Comparison of ENCODE assay signal across 8 cellular contexts in the genomic region with DNA sequence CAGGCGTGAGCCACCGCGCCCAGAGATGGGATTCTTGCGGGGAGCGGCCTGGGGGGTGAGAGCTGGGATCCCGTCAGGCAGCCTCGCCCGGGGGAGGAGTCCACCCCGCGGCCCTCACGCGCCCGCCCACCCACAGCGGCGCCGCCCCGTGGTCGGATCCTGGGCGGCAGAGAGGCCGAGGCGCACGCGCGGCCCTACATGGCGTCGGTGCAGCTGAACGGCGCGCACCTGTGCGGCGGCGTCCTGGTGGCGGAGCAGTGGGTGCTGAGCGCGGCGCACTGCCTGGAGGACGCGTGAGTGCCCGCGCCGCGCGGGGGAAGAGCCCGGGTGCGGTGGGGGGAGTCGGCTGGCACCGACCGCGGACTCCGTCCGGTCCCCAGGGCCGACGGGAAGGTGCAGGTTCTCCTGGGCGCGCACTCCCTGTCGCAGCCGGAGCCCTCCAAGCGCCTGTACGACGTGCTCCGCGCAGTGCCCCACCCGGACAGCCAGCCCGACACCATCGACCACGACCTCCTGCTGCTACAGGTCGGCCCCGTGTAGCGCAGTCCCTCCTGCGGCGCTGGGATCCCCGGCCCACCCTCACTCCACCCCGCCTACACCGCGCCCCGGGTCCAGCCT. TPM values are rescaled to one million over a fixed set of nuclear protein-coding genes. Genes with fewer than 3 reads are reported as not detected.
DNase-seq lines count a peak whose midpoint lies in the region; ATAC-seq and TF ChIP-seq lines count a peak whose summit lies in the region.

No MANE protein-coding gene starts in this region.

- H3K36me3 ChIP-seq in BLaER1 treated with 17β-estradiol and CSF1 and Interleukin-3, amounts not matched to agents 10 nM and 100 nM, result 0 out of 22 replicates have a peak, but pooled peaks cover 0 to 4% (median 0%) of the 10 kb centered on the region in 11 experiments
- H3K36me3 ChIP-seq in H7 (replicated peaks; ENCODE audit: control insufficient read depth, insufficient read depth, low read length) (no peaks in the 10 kb centered on the region), RWPE2 (ENCODE audit: low read depth) (no peaks in the 10 kb centered on the region), hepatocyte (replicated peaks; ENCODE audit: insufficient read depth, low read depth) (no peaks in the 10 kb centered on the region), smooth muscle cell (ENCODE audit: low read depth) (no peaks in the 10 kb centered on the region)

- H3K4me1 Mint-ChIP-seq in activated naive CD8-positive, alpha-beta T cell treated with anti-CD3 and anti-CD28 coated beads for 36 hours, result peaks cover 10% of the 10 kb centered on the region

- H3K4me3 ChIP-seq in BLaER1 treated with 17β-estradiol and CSF1 and Interleukin-3, amounts not matched to agents 10 nM and 100 nM, result peak overlapping the region in 9 of 10 experiments; percentile 25 to 65 (median 43); a peak in 14 of 20 replicates
- peak overlapping the region; percentile 52 for H3K4me3 ChIP-seq in H7 (ENCODE audit: insufficient read depth, low read depth, low read length)
- peak overlapping the region; percentile 29 for H3K4me3 ChIP-seq in RWPE2 (ENCODE audit: severe bottlenecking)
- H3K4me3 ChIP-seq in hepatocyte, result peak overlapping the region; percentile 14
- peak overlapping the region; percentile 21 for H3K4me3 ChIP-seq in smooth muscle cell

- peaks cover 21% of the 10 kb centered on the region for H3K27me3 Mint-ChIP-seq in activated naive CD8-positive, alpha-beta T cell treated with anti-CD3 and anti-CD28 coated beads for 36 hours

- peak; percentile 1 for TF ChIP-seq CTCF in RWPE2 (IDR thresholded peaks at IDR 0.05; ENCODE audit: poor library complexity, severe bottlenecking)
- TF ChIP-seq CTCF in hepatocyte (IDR thresholded peaks at IDR 0.05; ENCODE audit: poor library complexity), result peak; percentile 22
- no peak for TF ChIP-seq CTCF in smooth muscle cell (IDR thresholded peaks at IDR 0.05; ENCODE audit: borderline replicate concordance, insufficient read depth, poor library complexity, severe bottlenecking)

- H4K20me1 ChIP-seq in BLaER1 treated with 17β-estradiol and CSF1 and Interleukin-3, amounts not matched to agents 10 nM and 100 nM, result peaks cover 0 to 21% (median 0%) of the 10 kb centered on the region in 11 experiments; a peak in 9 of 22 replicates
- H4K20me1 ChIP-seq in hepatocyte (ENCODE audit: insufficient read depth, poor library complexity, severe bottlenecking), result no peaks in the 10 kb centered on the region
- H4K20me1 ChIP-seq in smooth muscle cell (ENCODE audit: low read depth), result no peaks in the 10 kb centered on the region

- H3K79me2 ChIP-seq in hepatocyte (no peaks in the 10 kb centered on the region), smooth muscle cell (ENCODE audit: low read depth) (no peaks in the 10 kb centered on the region)

- 1% methylated on average over 22 of the region's 76 CpGs for WGBS in hepatocyte (ENCODE audit: low lambda C conversion rate, missing lambda C conversion rate)
- WGBS in smooth muscle cell (ENCODE audit: low lambda C conversion rate), result 7% methylated on average over 11 of the region's 76 CpGs

- no peaks in the 10 kb centered on the region for H3K36me3 Mint-ChIP-seq in activated naive CD8-positive, alpha-beta T cell treated with anti-CD3 and anti-CD28 coated beads for 36 hours

- ATAC-seq in RWPE2 (ENCODE audit: low read depth) (peak; percentile 66), HG02885 (IDR thresholded peaks at IDR 0.05; ENCODE audit: poor library complexity, unreplicated experiment) (no peak), HG03460 (IDR thresholded peaks at IDR 0.05; ENCODE audit: unreplicated experiment) (no peak)

- peak; percentile 88 for DNase-seq in H7
- no peak for DNase-seq in RWPE2 (ENCODE audit: low spot score)
- peak; percentile 77 for DNase-seq in activated naive CD8-positive, alpha-beta T cell treated with anti-CD3 and anti-CD28 coated beads for 36 hours
- DNase-seq in hepatocyte (ENCODE audit: low spot score), result peak; percentile 93
- no peak for DNase-seq in smooth muscle cell (lab: John Stamatoyannopoulos, UW; ENCODE audit: unreplicated experiment)

- no peaks in the 10 kb centered on the region for H3K9me3 Mint-ChIP-seq in activated naive CD8-positive, alpha-beta T cell treated with anti-CD3 and anti-CD28 coated beads for 36 hours

- H3K27me3 ChIP-seq in BLaER1 treated with 17β-estradiol and CSF1 and Interleukin-3, amounts not matched to agents 10 nM and 100 nM, result peaks cover 30 to 61% (median 57%) of the 10 kb centered on the region in 11 experiments
- H3K27me3 ChIP-seq in H7 (ENCODE audit: control insufficient read depth, insufficient read depth, low read length) (peaks cover 28% of the 10 kb centered on the region), RWPE2 (ENCODE audit: insufficient read depth, poor library complexity, severe bottlenecking) (peaks cover 6% of the 10 kb centered on the region), hepatocyte (no peaks in the 10 kb centered on the region), smooth muscle cell (ENCODE audit: low read depth) (peaks cover 33% of the 10 kb centered on the region)

- H3K4me1 ChIP-seq in BLaER1 treated with 17β-estradiol and CSF1 and Interleukin-3, amounts not matched to agents 10 nM and 100 nM, result peaks cover 31 to 60% (median 42%) of the 10 kb centered on the region in 10 experiments
- H3K4me1 ChIP-seq in RWPE2 (ENCODE audit: insufficient read depth, poor library complexity, severe bottlenecking), result peaks cover 3% of the 10 kb centered on the region
- peaks cover 5% of the 10 kb centered on the region for H3K4me1 ChIP-seq in hepatocyte (ENCODE audit: insufficient read depth)
- H3K4me1 ChIP-seq in smooth muscle cell (ENCODE audit: low read depth), result no peaks in the 10 kb centered on the region

- peaks cover 0 to 5% (median 0%) of the 10 kb centered on the region in 11 experiments; a peak in 1 of 22 replicates for H3K9me3 ChIP-seq in BLaER1 treated with 17β-estradiol and CSF1 and Interleukin-3, amounts not matched to agents 10 nM and 100 nM (replicated peaks in 1 of 11)
- H3K9me3 ChIP-seq in RWPE2 (ENCODE audit: severe bottlenecking) (no peaks in the 10 kb centered on the region), hepatocyte (ENCODE audit: low read depth) (no peaks in the 10 kb centered on the region), smooth muscle cell (replicated peaks; ENCODE audit: low read depth) (no peaks in the 10 kb centered on the region)

- H2AFZ ChIP-seq in hepatocyte (peak overlapping the region; percentile 25), smooth muscle cell (ENCODE audit: low read depth) (no peak overlapping the region)

- peak overlapping the region; percentile 39 to 84 (median 69); a peak in 19 of 22 replicates for H3K4me2 ChIP-seq in BLaER1 treated with 17β-estradiol and CSF1 and Interleukin-3, amounts not matched to agents 10 nM and 100 nM
- H3K4me2 ChIP-seq in hepatocyte (peak overlapping the region; percentile 84), smooth muscle cell (peak overlapping the region; percentile 68)

- H3F3A ChIP-seq in smooth muscle cell (ENCODE audit: low read depth), result no peaks in the 10 kb centered on the region

- H3K9ac ChIP-seq in BLaER1 treated with 17β-estradiol and CSF1 and Interleukin-3, amounts not matched to agents 10 nM and 100 nM, result peak overlapping the region in 1 of 11 experiments; percentile 10; a peak in 3 of 22 replicates
- no peak overlapping the region for H3K9ac ChIP-seq in smooth muscle cell (ENCODE audit: low read depth)

- peak overlapping the region; percentile 34 for H3K4me3 Mint-ChIP-seq in activated naive CD8-positive, alpha-beta T cell treated with anti-CD3 and anti-CD28 coated beads for 36 hours

- H3K9me2 ChIP-seq in hepatocyte (replicated peaks; ENCODE audit: insufficient read depth), result no peaks in the 10 kb centered on the region

- H3K27ac Mint-ChIP-seq in activated naive CD8-positive, alpha-beta T cell treated with anti-CD3 and anti-CD28 coated beads for 36 hours, result no peak overlapping the region

- H3K27ac ChIP-seq in BLaER1 treated with 17β-estradiol and CSF1 and Interleukin-3, amounts not matched to agents 10 nM and 100 nM, result no peak overlapping the region
- H3K27ac ChIP-seq in RWPE2 (ENCODE audit: poor library complexity, severe bottlenecking), result no peak overlapping the region
- no peak overlapping the region for H3K27ac ChIP-seq in hepatocyte
- no peak overlapping the region for H3K27ac ChIP-seq in smooth muscle cell (ENCODE audit: low read depth)

RNA-seq across cellular contexts. Expression of gene CFD, which starts 1.1 kb away (rescaled TPM):
- 1.4 and 1.5 TPM in 2 replicates for total RNA-seq in H7 (2014; rRNA removed; shearing (Covaris generic))
- 1 to 10 TPM; 1.8 TPM for total RNA-seq in activated naive CD8-positive, alpha-beta T cell treated with anti-CD3 and anti-CD28 coated beads for 36 hours
- total RNA-seq in hepatocyte, result 3.3 and 9.0 TPM in 2 replicates
- 8.2 and 11.2 TPM in 2 replicates for polyA plus RNA-seq in hepatocyte
- not detected in 2 replicates for total RNA-seq in smooth muscle cell
- polyA plus RNA-seq in smooth muscle cell, result 0.34 and 1.9 TPM in 2 replicates

RNA-seq across cellular contexts. Expression of gene ELANE, which starts 8.5 kb away (rescaled TPM):
- not detected in 2 replicates for total RNA-seq in H7 (2014; rRNA removed; shearing (Covaris generic))
- total RNA-seq in activated naive CD8-positive, alpha-beta T cell treated with anti-CD3 and anti-CD28 coated beads for 36 hours, result not detected
- total RNA-seq in hepatocyte, result 0.83 and 1.2 TPM in 2 replicates
- 0.81 and 3.0 TPM in 2 replicates for polyA plus RNA-seq in hepatocyte
- not detected in 2 replicates for total RNA-seq in smooth muscle cell
- not detected in 2 replicates for polyA plus RNA-seq in smooth muscle cell

RNA-seq across cellular contexts. Expression of gene PRTN3, which starts 19.8 kb away (rescaled TPM):
- 0.66 TPM in 1 of 2 replicates, not detected in the other for total RNA-seq in H7 (2014; rRNA removed; shearing (Covaris generic))
- total RNA-seq in activated naive CD8-positive, alpha-beta T cell treated with anti-CD3 and anti-CD28 coated beads for 36 hours, result not detected
- not detected in 2 replicates for total RNA-seq in hepatocyte
- polyA plus RNA-seq in hepatocyte, result not detected in 2 replicates
- total RNA-seq in smooth muscle cell, result not detected in 2 replicates
- polyA plus RNA-seq in smooth muscle cell, result not detected in 2 replicates

RNA-seq across cellular contexts. Expression of gene MED16, which starts 32.4 kb away (rescaled TPM):
- 29.5 and 36.2 TPM in 2 replicates for total RNA-seq in H7 (2014; rRNA removed; shearing (Covaris generic))
- 10 to 100 TPM; 39.8 to 40.3 TPM for total RNA-seq in activated naive CD8-positive, alpha-beta T cell treated with anti-CD3 and anti-CD28 coated beads for 36 hours
- 24.4 and 32.1 TPM in 2 replicates for total RNA-seq in hepatocyte
- polyA plus RNA-seq in hepatocyte, result 80.9 and 111 TPM in 2 replicates
- total RNA-seq in smooth muscle cell, result 19.0 and 25.2 TPM in 2 replicates
- polyA plus RNA-seq in smooth muscle cell, result 86.8 and 87.1 TPM in 2 replicates

RNA-seq across cellular contexts. Expression of gene RNU6-9, which starts 32.7 kb away (rescaled TPM):
- not detected in 2 replicates for total RNA-seq in H7 (2014; rRNA removed; shearing (Covaris generic))
- not detected for total RNA-seq in activated naive CD8-positive, alpha-beta T cell treated with anti-CD3 and anti-CD28 coated beads for 36 hours
- total RNA-seq in hepatocyte (not detected in 2 replicates), smooth muscle cell (not detected in 2 replicates)
- polyA plus RNA-seq in hepatocyte (not detected in 2 replicates), smooth muscle cell (not detected in 2 replicates)

Comparison
In these comparisons a context has a peak if more than half of its experiments do, and no peak if none do; other contexts are left out.
1. DNase-seq: peak in H7 (single experiment), activated naive CD8-positive, alpha-beta T cell treated with anti-CD3 and anti-CD28 coated beads for 36 hours (single experiment) and hepatocyte (single experiment); none in RWPE2 (single experiment) and smooth muscle cell (single experiment).
2. Peak in every context shown above with its lines, with median percentiles within 50 percentile points of each other: H3K4me2 ChIP-seq and H3K4me3 ChIP-seq.